Comparison of ENCODE assay signal across 1 cellular context in the genomic region with DNA sequence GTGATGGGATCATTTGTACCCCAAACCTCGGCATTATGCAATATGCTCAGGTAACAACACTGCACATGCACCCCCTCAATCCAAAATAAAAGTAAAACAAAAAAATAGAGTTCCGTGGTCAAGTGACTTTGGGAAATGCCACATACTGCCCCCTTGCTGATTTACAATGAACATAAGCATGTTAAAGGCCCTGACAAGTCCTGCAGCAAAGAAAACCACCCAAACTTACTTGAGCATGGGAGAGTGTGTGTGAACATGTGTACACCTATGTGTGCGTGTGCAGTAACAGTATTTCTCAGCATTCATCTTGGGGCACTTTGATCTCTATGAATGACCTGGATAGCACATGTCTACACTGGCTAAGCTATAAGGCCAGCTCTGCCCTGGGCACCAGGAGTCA.
TF ChIP-seq lines count a peak whose summit lies in the region.

No MANE protein-coding gene starts in this region.

TF ChIP-seq in HepG2, 621 proteins besides CTCF, POLR2A, EP300 and RAD21:
- TF ChIP-seq ZSCAN29 (CRISPR knock-in tag; conservative IDR thresholded peaks at IDR 0.05) = no peak
- TF ChIP-seq HOMEZ (CRISPR knock-in tag; IDR thresholded peaks at IDR 0.05; ENCODE audit: low read depth) = no peak
